33 cellular contexts compared by ENCODE assay signal in the genomic region with DNA sequence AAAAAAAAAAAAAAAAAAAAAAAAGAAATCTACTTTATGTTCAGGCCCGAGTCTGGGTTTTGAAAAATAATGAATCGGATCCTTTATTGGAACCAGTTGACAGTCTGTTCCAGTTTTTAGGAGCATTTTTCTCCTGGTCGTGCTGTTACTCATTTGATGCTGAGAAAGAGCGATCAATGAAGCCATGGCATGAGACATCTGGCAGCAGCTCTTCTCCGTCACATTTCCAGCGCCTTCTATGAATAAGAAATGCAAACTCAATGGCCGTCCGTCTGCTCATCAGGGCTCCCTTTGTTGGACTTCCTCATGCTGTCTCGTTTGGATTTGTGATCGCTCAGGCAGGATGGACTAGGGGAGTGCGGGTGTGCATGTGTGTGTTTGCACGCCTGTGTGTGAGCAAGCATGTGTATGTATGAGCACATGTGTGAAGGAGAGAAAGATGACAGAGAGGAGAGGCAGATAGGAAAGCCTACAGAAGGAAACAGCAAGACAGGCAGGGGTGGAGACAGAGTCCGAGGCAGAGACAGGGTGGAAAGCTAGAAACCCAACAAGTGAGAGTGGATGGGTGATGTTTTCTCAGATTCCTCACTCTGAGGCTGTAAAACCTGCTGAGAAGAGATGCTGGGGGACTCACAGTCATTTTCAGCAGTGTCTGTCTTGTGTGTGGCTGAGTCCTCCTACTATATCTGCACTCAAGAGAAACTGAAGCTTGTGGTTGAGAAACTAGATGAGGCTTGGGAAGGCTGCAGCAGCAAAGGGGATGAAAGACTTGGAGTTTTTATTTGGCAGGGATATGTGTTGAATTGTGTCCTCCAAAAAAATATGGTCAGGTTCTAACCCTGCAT. TPM values are rescaled to one million over a fixed set of nuclear protein-coding genes. Genes with fewer than 3 reads are reported as not detected.
DNase-seq lines count a peak whose midpoint lies in the region; ATAC-seq, FAIRE-seq and TF ChIP-seq lines count a peak whose summit lies in the region.
"Had no signal": no experiment of that assay in that cellular context is flagged by ENCODE, and none has a peak within 500 bp of the region (broad histone marks: within the 10 kb centered on the region; RNA-seq: fewer than 3 reads in every experiment).

No MANE protein-coding gene starts in this region.

- H3K27ac ChIP-seq in BLaER1 (peak overlapping the region; percentile 52), OCI-LY7 (ENCODE audit: low read depth, low read length, poor library complexity, severe bottlenecking) (no peak overlapping the region), H1 (ENCODE audit: low read depth, low read length) (no peak overlapping the region), neural progenitor cell (no peak overlapping the region), ovary (no peak overlapping the region)
- H3K27ac ChIP-seq in CD8-positive, alpha-beta T cell (ENCODE audit: low read depth, low read length) = no peak overlapping the region
- H3K27ac ChIP-seq: HL-60, left ventricle myocardium inferior, thoracic aorta had no signal

- H4K5ac ChIP-seq in H1 (ENCODE audit: insufficient read length, low read depth, low read length) = no peak overlapping the region

- peaks cover 6% of the 10 kb centered on the region for H3F3A ChIP-seq in neural progenitor cell (ENCODE audit: low read depth)

- H3K27me3 Mint-ChIP-seq in neural progenitor cell (ENCODE audit: insufficient read depth, low read depth) = peaks cover 3% of the 10 kb centered on the region
- H3K27me3 Mint-ChIP-seq in CD8-positive, alpha-beta T cell (ENCODE audit: low read depth) = peaks cover 22% of the 10 kb centered on the region

- CTCF ChIA-PET in OCI-LY7 (lab: Charles Lee; ENCODE audit: unreplicated experiment) = no interaction called here
- CTCF ChIA-PET in H1 (lab: Charles Lee; ENCODE audit: partially characterized antibody) = interaction anchor here (1.1 to 18.3 kb wide), 14 partner anchors 10 to 197 kb away, joined by 3 to 286 read pairs (median 5); no protein-coding TSS in a partner anchor
- CTCF ChIA-PET in CD8-positive, alpha-beta T cell (lab: Charles Lee) = interaction anchor here (0.7 to 1.9 kb wide), 3 partner anchors 10 to 197 kb away, joined by 3 to 11 read pairs (median 6); no protein-coding TSS in a partner anchor
- CTCF ChIA-PET in HEK293T (lab: Yijun Ruan, JAX) = interaction anchor here (1.1 to 4.8 kb wide), 3 partner anchors 10 to 148 kb away, joined by 4 to 28 read pairs (median 6); no protein-coding TSS in a partner anchor

- no peak overlapping the region for H2AK5ac ChIP-seq in H1 (ENCODE audit: low read depth, low read length)

- H4K20me1 ChIP-seq in BLaER1 (no peaks in the 10 kb centered on the region), OCI-LY7 (ENCODE audit: insufficient read depth, low read length) (no peaks in the 10 kb centered on the region), H1 (replicated peaks in 1 of 2; ENCODE audit: control insufficient read depth in 1 of 2, insufficient read depth in 2 of 2, low read length in 2 of 2) (no peaks in the 10 kb centered on the region), neural progenitor cell (ENCODE audit: low read depth) (no peaks in the 10 kb centered on the region)

- H3K79me2 ChIP-seq in OCI-LY7 (ENCODE audit: insufficient read depth, low read depth, low read length) (no peaks in the 10 kb centered on the region), H1 (ENCODE audit: control insufficient read depth in 1 of 2, insufficient read depth in 2 of 2, low read length in 2 of 2) (no peaks in the 10 kb centered on the region), neural progenitor cell (ENCODE audit: low read depth) (no peaks in the 10 kb centered on the region)

- no peak for FAIRE-seq in H1 (lab: Jason Lieb, UNC)
- FAIRE-seq: D721Med, islet of Langerhans had no signal

- peaks cover 2% of the 10 kb centered on the region for H3K9me3 Mint-ChIP-seq in neural progenitor cell
- no peaks in the 10 kb centered on the region for H3K9me3 Mint-ChIP-seq in CD8-positive, alpha-beta T cell
- H3K9me3 Mint-ChIP-seq: activated CD4-positive, alpha-beta memory T cell treated with anti-CD3 and anti-CD28 coated beads, Interleukin-2, amount 10 ng/mL, durations not matched to agents 7 days and 5 days; activated naive CD4-positive, alpha-beta T cell treated with anti-CD3 and anti-CD28 coated beads, Interleukin-2, amount 50 U/mL, for 72 hours; activated T-helper 2 cell treated with anti-CD3 and anti-CD28 coated beads, Interferon-gamma antibody, Interleukin-2, Interleukin-4, amounts not matched to agents 10 μg/mL and 5 μg/mL and 100 μg/mL, durations not matched to agents 14 hours and 24 hours and 36 hours; mesothelial cell of epicardium; stimulated activated naive B cell treated with anti-CD40 and anti-IgM and Interleukin-4, amounts not matched to agents 10 μg/mL and 1 μg/mL and 100 μg/mL, for 72 hours; T-helper 1 cell treated with Interleukin-12 subunit alpha and Interleukin-12 subunit beta and Interleukin-4 antibody, amounts not matched to agents 30 μg/mL and 1 μg/mL, for 36 hours had no signal

- no peak overlapping the region for H3K56ac ChIP-seq in H1 (replicated peaks; ENCODE audit: insufficient read length, low read depth, low read length)

- TF ChIP-seq CTCF in OCI-LY7 (conservative IDR thresholded peaks at IDR 0.05; ENCODE audit: low read length) = no peak
- TF ChIP-seq CTCF in H1 (IDR thresholded peaks at IDR 0.05; ENCODE audit: control extremely low read depth in 1 of 3, insufficient read depth in 1 of 3, low read depth in 1 of 3, low read length in 3 of 3) = no peak
- TF ChIP-seq CTCF in neural progenitor cell (IDR thresholded peaks at IDR 0.05) = no peak
- TF ChIP-seq CTCF in CD8-positive, alpha-beta T cell (IDR thresholded peaks at IDR 0.05) = no peak
- TF ChIP-seq CTCF in ovary (IDR thresholded peaks at IDR 0.05) = no peak

- no peak for ATAC-seq in HG02588 (IDR thresholded peaks at IDR 0.05; ENCODE audit: unreplicated experiment)
- no peak for ATAC-seq in CD8-positive, alpha-beta T cell
- ATAC-seq: activated naive CD4-positive, alpha-beta T cell treated with anti-CD3 and anti-CD28 coated beads, Interleukin-2, amount 50 U/mL, for 72 hours; stimulated activated naive B cell treated with anti-CD40 and anti-IgM and Interleukin-4, amounts not matched to agents 10 μg/mL and 1 μg/mL and 100 μg/mL, for 72 hours had no signal

- no peak overlapping the region for H4K8ac ChIP-seq in H1 (ENCODE audit: extremely low read depth, insufficient read depth, low read length)

- H3K4me3 Mint-ChIP-seq in neural progenitor cell = no peak overlapping the region
- H3K4me3 Mint-ChIP-seq in CD8-positive, alpha-beta T cell = no peak overlapping the region
- H3K4me3 Mint-ChIP-seq: activated CD4-positive, alpha-beta memory T cell treated with anti-CD3 and anti-CD28 coated beads, Interleukin-2, amount 10 ng/mL, durations not matched to agents 7 days and 5 days; CD4-positive, CD25-positive, alpha-beta regulatory T cell; mesothelial cell of epicardium; nephron progenitor cell; stimulated activated naive B cell treated with anti-CD40 and anti-IgM and Interleukin-4, amounts not matched to agents 10 μg/mL and 1 μg/mL and 100 μg/mL, for 72 hours; T-helper 1 cell treated with Interleukin-12 subunit alpha and Interleukin-12 subunit beta and Interleukin-4 antibody, amounts not matched to agents 30 μg/mL and 1 μg/mL, for 36 hours had no signal

- no TSS peak for BruUV-seq in OCI-LY7 (replicated peaks; lab: Mats Ljungman, UMichigan)

- H3K4me1 ChIP-seq in BLaER1 = peaks cover 56% of the 10 kb centered on the region
- peaks cover 27% of the 10 kb centered on the region for H3K4me1 ChIP-seq in OCI-LY7 (ENCODE audit: insufficient read depth, low read length, poor library complexity, severe bottlenecking)
- H3K4me1 ChIP-seq in H1 (replicated peaks in 1 of 4; ENCODE audit: control insufficient read depth in 3 of 4, insufficient read depth in 4 of 4, low read length in 3 of 4) = no peaks in the 10 kb centered on the region; a peak in 1 of 7 replicates
- H3K4me1 ChIP-seq in neural progenitor cell = peaks cover 6% of the 10 kb centered on the region
- H3K4me1 ChIP-seq in CD8-positive, alpha-beta T cell (ENCODE audit: insufficient read depth, low read length) = no peaks in the 10 kb centered on the region
- peaks cover 2% of the 10 kb centered on the region for H3K4me1 ChIP-seq in ovary (ENCODE audit: insufficient read depth)

- no peak overlapping the region for H4K91ac ChIP-seq in H1 (replicated peaks; ENCODE audit: insufficient read length, low read length)

- no peak overlapping the region for H3K9ac ChIP-seq in BLaER1
- no peak overlapping the region for H3K9ac ChIP-seq in H1 (replicated peaks in 1 of 4; ENCODE audit: extremely low read depth in 1 of 4, low read depth in 3 of 4, low read length in 3 of 4)
- no peak overlapping the region for H3K9ac ChIP-seq in neural progenitor cell

- H2AFZ ChIP-seq in OCI-LY7 (ENCODE audit: low read length) = peak overlapping the region; percentile 31; the same call in 1 of the 2 replicates
- H2AFZ ChIP-seq in H1 (ENCODE audit: low read length) = peak overlapping the region; percentile 70; the same call in 1 of the 2 replicates
- no peak overlapping the region for H2AFZ ChIP-seq in neural progenitor cell (replicated peaks)

- TF ChIP-seq POLR2A in H1 (IDR thresholded peaks at IDR 0.05; ENCODE audit: control extremely low read depth in 1 of 2, low read depth in 2 of 2, low read length in 2 of 2) (no peak), ovary (IDR thresholded peaks at IDR 0.05) (no peak)

- H3K23ac ChIP-seq in H1 (ENCODE audit: insufficient read length) = no peak overlapping the region

- no peak overlapping the region for H3K18ac ChIP-seq in H1 (ENCODE audit: extremely low read depth, low read length)

- WGBS in H1 (ENCODE audit: extremely low coverage in 1 of 2, insufficient coverage in 1 of 2, insufficient read length in 1 of 2, insufficient replicate concordance in 2 of 2, low coverage in 1 of 2, low lambda C conversion rate in 2 of 2, missing lambda C conversion rate in 1 of 2), 2 experiments = 92% methylated on average over 13 of the region's 13 CpGs; no CpG with 5 or more reads in 1 of the 2 experiments
- WGBS in ovary, 3 donors = 90 to 91% (median 91%) methylated on average over 13 of the region's 13 CpGs

- H3K79me1 ChIP-seq in H1 (ENCODE audit: low read depth, low read length) = no peaks in the 10 kb centered on the region

- no peak overlapping the region for H3K14ac ChIP-seq in H1 (ENCODE audit: insufficient read length)

- H3K9me2 ChIP-seq in OCI-LY7 (ENCODE audit: insufficient read depth, low read length) = no peaks in the 10 kb centered on the region

- POLR2A ChIA-PET in OCI-LY7 (lab: Charles Lee) = no interaction called here
- POLR2A ChIA-PET in H1 (lab: Charles Lee; ENCODE audit: partially characterized antibody) = interaction anchor here (0.6 to 1.5 kb wide), 3 partner anchors 83 to 161 kb away, joined by 3 read pairs; no protein-coding TSS in a partner anchor
- POLR2A ChIA-PET in CD8-positive, alpha-beta T cell (lab: Charles Lee) = interaction anchor here (0.5 kb wide), 1 partner anchor 231 kb away, joined by 3 read pairs; no protein-coding TSS in a partner anchor
- POLR2A ChIA-PET in HEK293T (lab: Yijun Ruan, JAX) = interaction anchor here (1.0 to 1.1 kb wide), 2 partner anchors 10 to 11 kb away, joined by 3 to 6 read pairs; no protein-coding TSS in a partner anchor

- peak overlapping the region; percentile 67 for H3K27ac Mint-ChIP-seq in neural progenitor cell
- no peak overlapping the region for H3K27ac Mint-ChIP-seq in CD8-positive, alpha-beta T cell
- H3K27ac Mint-ChIP-seq: activated CD4-positive, alpha-beta memory T cell treated with anti-CD3 and anti-CD28 coated beads, Interleukin-2, amount 10 ng/mL, durations not matched to agents 7 days and 5 days; activated naive CD4-positive, alpha-beta T cell treated with anti-CD3 and anti-CD28 coated beads, Interleukin-2, amount 50 U/mL, for 72 hours; activated T-helper 2 cell treated with anti-CD3 and anti-CD28 coated beads, Interferon-gamma antibody, Interleukin-2, Interleukin-4, amounts not matched to agents 10 μg/mL and 5 μg/mL and 100 μg/mL, durations not matched to agents 14 hours and 24 hours and 36 hours; CD4-positive, CD25-positive, alpha-beta regulatory T cell; mesothelial cell of epicardium; nephron progenitor cell; progenitor cell of endocrine pancreas; stimulated activated naive B cell treated with anti-CD40 and anti-IgM and Interleukin-4, amounts not matched to agents 10 μg/mL and 1 μg/mL and 100 μg/mL, for 72 hours; T-helper 1 cell treated with Interleukin-12 subunit alpha and Interleukin-12 subunit beta and Interleukin-4 antibody, amounts not matched to agents 30 μg/mL and 1 μg/mL, for 36 hours had no signal

- TF ChIP-seq RAD21 in H1 (IDR thresholded peaks at IDR 0.05 in 1 of 2, conservative IDR thresholded peaks at IDR 0.05 in 1 of 2; ENCODE audit: low read depth in 2 of 2, low read length in 2 of 2) = no peak

- intact Hi-C loops in OCI-LY7 (cut with micrococcal nuclease; ENCODE audit: unreplicated experiment) = no loop called here
- intact Hi-C loops in CD8-positive, alpha-beta T cell (cut with DNase I, micrococcal nuclease) = no loop called here
- intact Hi-C loops in ovary (cut with DNase I) = no loop called here

- H2BK5ac ChIP-seq in H1 (ENCODE audit: low read depth, low read length) = no peak overlapping the region

- H2BK120ac ChIP-seq in H1 (replicated peaks; ENCODE audit: low read depth, low read length) = no peak overlapping the region

- H2BK15ac ChIP-seq in H1 (ENCODE audit: low read length) = no peak overlapping the region

- H3K36me3 ChIP-seq in BLaER1 (no peaks in the 10 kb centered on the region), OCI-LY7 (ENCODE audit: insufficient read depth, low read length) (no peaks in the 10 kb centered on the region), H1 (ENCODE audit: control insufficient read depth in 2 of 4, insufficient read depth in 4 of 4, low read length in 3 of 4) (no peaks in the 10 kb centered on the region), neural progenitor cell (no peaks in the 10 kb centered on the region), ovary (no peaks in the 10 kb centered on the region)
- no peaks in the 10 kb centered on the region for H3K36me3 ChIP-seq in CD8-positive, alpha-beta T cell (ENCODE audit: insufficient read depth, low read length)
- H3K36me3 ChIP-seq: left ventricle myocardium inferior, thoracic aorta had no signal

- DNase-seq in OCI-LY7 (ENCODE audit: low spot score) = no peak
- no peak for DNase-seq in H1 (ENCODE audit: low read depth in 1 of 2, low spot score in 2 of 2)
- DNase-seq in neural progenitor cell (ENCODE audit: low spot score) = no peak
- DNase-seq in CD8-positive, alpha-beta T cell = no peak
- no peak for DNase-seq in HEK293T (ENCODE audit: extremely low spot score)
- no peak for DNase-seq in ovary
- DNase-seq: 8988T; activated CD4-positive, alpha-beta memory T cell treated with anti-CD3 and anti-CD28 coated beads, Interleukin-2, amount 10 ng/mL, durations not matched to agents 7 days and 5 days; activated CD4-positive, CD25-positive, alpha-beta regulatory T cell treated with anti-CD3 and anti-CD28 coated beads, Interleukin-2, amount 50 U/mL, for 72 hours; activated CD8-positive, alpha-beta memory T cell treated with anti-CD3 and anti-CD28 coated beads, Interleukin-2, amount 50 U/mL, for 48 hours; CD4-positive, CD25-positive, alpha-beta regulatory T cell; dermis blood vessel endothelial cell; EL; Kasumi-1; MV-4-11; NCI-H146; NCI-H2107; nephron progenitor cell; OCI-M1; stimulated activated CD4-positive, alpha-beta T cell treated with anti-CD3 and anti-CD28 coated beads, Interleukin-15, amount 100 ng/mL, for 24 hours; stimulated activated naive B cell treated with anti-CD40 and anti-IgM and Interleukin-4, amounts not matched to agents 10 μg/mL and 1 μg/mL and 100 μg/mL, for 72 hours had no signal

- no peaks in the 10 kb centered on the region for H3K23me2 ChIP-seq in H1 (ENCODE audit: low read depth, low read length)

- no peak overlapping the region for H3K4ac ChIP-seq in H1 (replicated peaks; ENCODE audit: insufficient read length, low read depth, low read length)

- 0 out of 2 replicates have a peak overlapping the region, but pooled peaks have one; percentile 4 for H2BK12ac ChIP-seq in H1 (ENCODE audit: low read depth, low read length)

- no peak for TF ChIP-seq EP300 in H1 (IDR thresholded peaks at IDR 0.05; ENCODE audit: borderline replicate concordance in 1 of 2, low read depth in 2 of 2, low read length in 2 of 2)
- no peak for TF ChIP-seq EP300 in ovary (IDR thresholded peaks at IDR 0.05)

- H3K9me3 ChIP-seq in BLaER1 (no peaks in the 10 kb centered on the region), OCI-LY7 (ENCODE audit: low read length) (no peaks in the 10 kb centered on the region), H1 (ENCODE audit: insufficient read depth in 2 of 2, low read depth in 1 of 2, low read length in 1 of 2) (no peaks in the 10 kb centered on the region; a peak in 1 of 4 replicates), neural progenitor cell (ENCODE audit: low read depth) (no peaks in the 10 kb centered on the region), ovary (no peaks in the 10 kb centered on the region)
- no peaks in the 10 kb centered on the region for H3K9me3 ChIP-seq in CD8-positive, alpha-beta T cell (ENCODE audit: low read length)
- H3K9me3 ChIP-seq: left ventricle myocardium inferior, thoracic aorta had no signal

- H3K4me2 ChIP-seq in BLaER1 = peak overlapping the region; percentile 27
- no peak overlapping the region for H3K4me2 ChIP-seq in OCI-LY7 (ENCODE audit: low read length)
- H3K4me2 ChIP-seq in H1 (ENCODE audit: insufficient read depth in 1 of 2, low read depth in 2 of 2, low read length in 2 of 2) = no peak overlapping the region
- no peak overlapping the region for H3K4me2 ChIP-seq in neural progenitor cell

- no peak overlapping the region for H2BK20ac ChIP-seq in H1 (ENCODE audit: low read length)

- peaks cover 36% of the 10 kb centered on the region for H3K4me1 Mint-ChIP-seq in neural progenitor cell
- H3K4me1 Mint-ChIP-seq in CD8-positive, alpha-beta T cell (ENCODE audit: low read depth) = peaks cover 6% of the 10 kb centered on the region

- H3K36me3 Mint-ChIP-seq in neural progenitor cell = no peaks in the 10 kb centered on the region
- H3K36me3 Mint-ChIP-seq in CD8-positive, alpha-beta T cell = no peaks in the 10 kb centered on the region
- H3K36me3 Mint-ChIP-seq: activated naive CD4-positive, alpha-beta T cell treated with anti-CD3 and anti-CD28 coated beads, Interleukin-2, amount 50 U/mL, for 72 hours; CD4-positive, CD25-positive, alpha-beta regulatory T cell; mesothelial cell of epicardium; stimulated activated naive B cell treated with anti-CD40 and anti-IgM and Interleukin-4, amounts not matched to agents 10 μg/mL and 1 μg/mL and 100 μg/mL, for 72 hours had no signal

- H3K27me3 ChIP-seq in BLaER1 (no peaks in the 10 kb centered on the region), H1 (replicated peaks in 1 of 4; ENCODE audit: control insufficient read depth in 3 of 4, extremely low read depth in 1 of 4, insufficient read depth in 3 of 4, low read length in 3 of 4) (no peaks in the 10 kb centered on the region), neural progenitor cell (no peaks in the 10 kb centered on the region), ovary (no peaks in the 10 kb centered on the region)
- no peaks in the 10 kb centered on the region for H3K27me3 ChIP-seq in CD8-positive, alpha-beta T cell (ENCODE audit: insufficient read depth, low read length)

- H3K4me3 ChIP-seq in BLaER1 = no peak overlapping the region
- H3K4me3 ChIP-seq in OCI-LY7 (ENCODE audit: low read depth, low read length, poor library complexity, severe bottlenecking) = no peak overlapping the region
- H3K4me3 ChIP-seq in H1 (ENCODE audit: extremely low read depth in 1 of 4, insufficient read depth in 2 of 4, low read depth in 3 of 4, low read length in 4 of 4) = no peak overlapping the region
- H3K4me3 ChIP-seq in neural progenitor cell = no peak overlapping the region
- H3K4me3 ChIP-seq in CD8-positive, alpha-beta T cell (ENCODE audit: low read depth, low read length) = no peak overlapping the region
- H3K4me3 ChIP-seq in ovary = no peak overlapping the region
- H3K4me3 ChIP-seq: left ventricle myocardium inferior, thoracic aorta had no signal

RNA-seq across cellular contexts. Expression of a gene that starts 56.0 kb away (rescaled TPM):
- not detected in 2 replicates for total RNA-seq in OCI-LY7 (2014; rRNA removed; shearing (Covaris generic))
- not detected in 2 replicates for total RNA-seq in OCI-LY7 (2022)
- total RNA-seq in H1 (2021; fragmentation: NEBNext Ultra II Directional; extraction: Animal tissue kit (Norgen Biotek cat#: 25700)) = 20.8 and 24.1 TPM in 2 replicates
- polyA plus RNA-seq in H1 (2011; rRNA removed) = 9.9 and 11.5 TPM in 2 replicates
- 15.4 TPM for polyA plus RNA-seq in H1 (2011; cell fraction: cytosol; rRNA removed)
- polyA plus RNA-seq in H1 (2011; cell fraction: nucleus; rRNA removed) = 16.9 TPM
- polyA plus RNA-seq in H1 (2012, experiment 1 of 2) = 10.4 to 16.3 TPM (median 14.3 TPM) in 4 replicates
- 2.0 TPM for polyA plus RNA-seq in H1 (2012, experiment 2 of 2)
- 15.4 TPM for polyA plus RNA-seq in H1 (2013, experiment 1 of 2)
- polyA plus RNA-seq in H1 (2013, experiment 2 of 2) = 16.5 TPM
- 58.8 and 90.8 TPM in 2 replicates for polyA minus RNA-seq in H1 (2011; rRNA and poly(A)+ RNA removed)
- 13.3 TPM for polyA minus RNA-seq in H1 (2011; cell fraction: cytosol; rRNA and poly(A)+ RNA removed)
- polyA minus RNA-seq in H1 (2011; cell fraction: nucleus; rRNA and poly(A)+ RNA removed) = 17.5 TPM
- 5.7 and 10.7 TPM in 2 replicates for total RNA-seq in neural progenitor cell (ENCODE audit: low replicate concordance)
- total RNA-seq in CD8-positive, alpha-beta T cell = under 1 TPM; 0.05 to 0.11 TPM
- total RNA-seq in ovary = 10 to 100 TPM; 21.9 to 70.5 (median 25.3) TPM
- polyA plus RNA-seq in ovary = 10 to 100 TPM; 11.9 to 33.7 TPM
